Comparison of ENCODE assay signal across 23 cellular contexts in genomic region chr18:31490838-31491237, GRCh38. TPM values are rescaled to one million over a fixed set of nuclear protein-coding genes. Genes with fewer than 3 reads are reported as not detected.
"Had no signal": no experiment of that assay in that cellular context is flagged by ENCODE, and none has a peak within 500 bp of the region (broad histone marks: within the 10 kb centered on the region; RNA-seq: fewer than 3 reads in every experiment).

No MANE protein-coding gene starts in this region.

- H3K4me3 ChIP-seq: adrenal gland, spleen had no signal

- H3K9ac ChIP-seq: parathyroid adenoma had no signal

- H3K9me3 ChIP-seq: adrenal gland, spleen had no signal

- H3K36me3 ChIP-seq: adrenal gland, spleen had no signal

- FAIRE-seq: kidney had no signal

- ATAC-seq: left ventricle myocardium superior; naive thymus-derived CD8-positive, alpha-beta T cell; sciatic nerve had no signal

- DNase-seq: activated CD4-positive, alpha-beta T cell treated with anti-CD3 and anti-CD28 coated beads for 1 hour; activated CD8-positive, alpha-beta memory T cell treated with anti-CD3 and anti-CD28 coated beads for 24 hours; activated CD8-positive, alpha-beta memory T cell treated with anti-CD3 and anti-CD28 coated beads, Interleukin-2, amount 50 U/mL, for 48 hours; activated effector memory CD4-positive, alpha-beta T cell treated with Interleukin-2 at 50 U/mL for 16 hours; activated T-cell treated with anti-CD3 and anti-CD28 coated beads, Interleukin-2, amount 50 U/mL, for 48 hours; adrenal gland; endodermal cell; foreskin melanocyte; glutamatergic neuron; hypothalamus; kidney; left ventricle myocardium superior; naive thymus-derived CD8-positive, alpha-beta T cell; spleen; stimulated activated naive B cell treated with anti-CD40 and anti-IgM and Interleukin-4, amounts not matched to agents 10 μg/mL and 1 μg/mL and 100 μg/mL, for 72 hours; T-helper 2 cell had no signal

- H3K27ac ChIP-seq: adrenal gland, parathyroid adenoma, spleen, VCaP had no signal

- H3K4me1 ChIP-seq: adrenal gland, parathyroid adenoma, spleen had no signal

RNA-seq across cellular contexts. Expression of gene DSG3, which starts 43.3 kb away (rescaled TPM):
- total RNA-seq: activated naive CD4-positive, alpha-beta T cell treated with anti-CD3 and anti-CD28 coated beads, Interleukin-2, amount 50 U/mL, for 72 hours; cardiac septum; endodermal cell; epithelial cell of proximal tubule; fibroblast of lung; kidney; left ventricle myocardium superior; naive thymus-derived CD8-positive, alpha-beta T cell; sciatic nerve; spleen had no signal
- polyA plus RNA-seq: naive thymus-derived CD8-positive, alpha-beta T cell had no signal
